16 cellular contexts compared by ENCODE assay signal in the genomic region with DNA sequence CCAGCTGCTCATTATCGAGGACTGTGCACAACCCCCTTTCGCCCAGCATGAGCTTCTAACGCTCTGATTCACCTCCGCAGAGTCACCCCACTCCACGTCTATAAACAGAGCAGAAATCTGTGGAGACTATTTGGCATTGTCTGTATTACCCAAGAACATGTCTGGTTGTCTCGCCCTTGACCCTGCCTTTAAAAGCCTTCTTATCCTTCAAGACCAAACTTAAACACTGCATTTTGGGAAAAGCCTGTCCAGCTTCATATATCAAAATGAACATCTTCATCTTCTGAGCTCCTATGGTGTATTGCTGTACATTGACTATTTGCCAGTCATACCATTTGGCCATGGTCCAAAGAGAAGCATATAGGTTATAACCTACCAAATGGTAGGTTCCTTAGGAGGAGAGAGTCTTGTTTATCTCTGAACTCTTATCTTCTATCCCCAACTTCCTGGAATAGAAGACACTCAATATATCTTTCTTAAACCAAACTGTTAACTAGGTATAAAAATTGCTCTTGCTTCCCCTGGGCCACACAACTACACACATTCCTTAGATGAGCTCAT.
DNase-seq lines count a peak whose midpoint lies in the region; ATAC-seq and TF ChIP-seq lines count a peak whose summit lies in the region.
"Had no signal": no experiment of that assay in that cellular context is flagged by ENCODE, and none has a peak within 500 bp of the region (broad histone marks: within the 10 kb centered on the region; RNA-seq: fewer than 3 reads in every experiment).

No MANE protein-coding gene starts in this region.

- H3K27ac ChIP-seq in gastroesophageal sphincter (peak overlapping the region; percentile 26 to 80 (median 43)), smooth muscle cell (ENCODE audit: low read depth) (peak overlapping the region; percentile 98), adrenal gland (no peak overlapping the region)
- H3K27ac ChIP-seq: heart right ventricle had no signal

- H3K9me3 Mint-ChIP-seq in HFFc6, result no peaks in the 10 kb centered on the region
- H3K9me3 Mint-ChIP-seq: activated B cell treated with CpG ODN at 0.5 μM for 24 hours; activated naive CD4-positive, alpha-beta T cell treated with anti-CD3 and anti-CD28 coated beads, Interleukin-2, amount 10 ng/mL, durations not matched to agents 7 days and 5 days; CD8-positive, alpha-beta T cell had no signal

- H3K9ac ChIP-seq in smooth muscle cell (ENCODE audit: low read depth), result peak overlapping the region; percentile 81

- peaks cover 28% of the 10 kb centered on the region for H3F3A ChIP-seq in smooth muscle cell (ENCODE audit: low read depth)

- H3K4me3 Mint-ChIP-seq in HFFc6, result peak overlapping the region; percentile 67
- H3K4me3 Mint-ChIP-seq: activated B cell treated with CpG ODN at 0.5 μM for 24 hours; activated CD8-positive, alpha-beta memory T cell treated with anti-CD3 and anti-CD28 coated beads, Interleukin-2, amount 10 ng/mL, durations not matched to agents 7 days and 5 days; activated naive CD4-positive, alpha-beta T cell treated with anti-CD3 and anti-CD28 coated beads, Interleukin-2, amount 10 ng/mL, durations not matched to agents 7 days and 5 days; CD8-positive, alpha-beta T cell had no signal

- H3K4me1 Mint-ChIP-seq in HFFc6 (ENCODE audit: low read depth), result peaks cover 100% of the 10 kb centered on the region
- H3K4me1 Mint-ChIP-seq: activated B cell treated with CpG ODN at 0.5 μM for 24 hours; activated CD8-positive, alpha-beta memory T cell treated with anti-CD3 and anti-CD28 coated beads, Interleukin-2, amount 10 ng/mL, durations not matched to agents 7 days and 5 days; activated naive CD4-positive, alpha-beta T cell treated with anti-CD3 and anti-CD28 coated beads, Interleukin-2, amount 10 ng/mL, durations not matched to agents 7 days and 5 days had no signal

- TF ChIP-seq EP300 in gastroesophageal sphincter (IDR thresholded peaks at IDR 0.05), result no peak

- DNase-seq in HFFc6 (peak; percentile 89), astrocyte of the hippocampus (ENCODE audit: low read depth, low spot score) (peak; percentile 58), smooth muscle cell (lab: John Stamatoyannopoulos, UW; ENCODE audit: unreplicated experiment) (no peak), adrenal gland (no peak)
- no peak for DNase-seq in stimulated activated CD4-positive, alpha-beta T cell treated with anti-CD3 and anti-CD28 coated beads, Interleukin-1b, Interleukin-23, amount 100 ng/mL, for 48 hours
- DNase-seq: activated B cell treated with CpG ODN at 0.5 μM for 24 hours; activated CD8-positive, alpha-beta memory T cell treated with anti-CD3 and anti-CD28 coated beads, Interleukin-2, amount 10 ng/mL, durations not matched to agents 7 days and 5 days; activated naive CD4-positive, alpha-beta T cell treated with anti-CD3 and anti-CD28 coated beads, Interleukin-2, amount 10 ng/mL, durations not matched to agents 7 days and 5 days; CD8-positive, alpha-beta T cell; heart right ventricle; kidney glomerular epithelial cell; NCI-H146; NCI-H446 treated with DMSO at 0.1 percent for 48 hours had no signal

- H3K4me3 ChIP-seq in gastroesophageal sphincter, result no peak overlapping the region
- H3K4me3 ChIP-seq in smooth muscle cell, result no peak overlapping the region
- H3K4me3 ChIP-seq in adrenal gland, result no peak overlapping the region
- H3K4me3 ChIP-seq: heart right ventricle had no signal

- ATAC-seq in gastroesophageal sphincter (no peak), GM21619 (IDR thresholded peaks at IDR 0.05; ENCODE audit: unreplicated experiment) (no peak)
- ATAC-seq: activated CD8-positive, alpha-beta memory T cell treated with anti-CD3 and anti-CD28 coated beads, Interleukin-2, amount 10 ng/mL, durations not matched to agents 7 days and 5 days; CD8-positive, alpha-beta T cell had no signal

- H3K27ac Mint-ChIP-seq in HFFc6, result peak overlapping the region; percentile 90
- H3K27ac Mint-ChIP-seq: activated B cell treated with CpG ODN at 0.5 μM for 24 hours; activated CD8-positive, alpha-beta memory T cell treated with anti-CD3 and anti-CD28 coated beads, Interleukin-2, amount 10 ng/mL, durations not matched to agents 7 days and 5 days; activated naive CD4-positive, alpha-beta T cell treated with anti-CD3 and anti-CD28 coated beads, Interleukin-2, amount 10 ng/mL, durations not matched to agents 7 days and 5 days; CD8-positive, alpha-beta T cell; progenitor cell of endocrine pancreas had no signal

- 61 to 80% methylated on average over 4 to 6 of the region's 6 CpGs for WGBS in gastroesophageal sphincter (ENCODE audit: low coverage in 1 of 2), 2 donors
- 18% methylated on average over 6 of the region's 6 CpGs for WGBS in smooth muscle cell (ENCODE audit: low lambda C conversion rate)
- 86 to 91% (median 89%) methylated on average over 6 of the region's 6 CpGs for WGBS in adrenal gland, 4 donors

- H3K9me3 ChIP-seq in gastroesophageal sphincter (no peaks in the 10 kb centered on the region), smooth muscle cell (replicated peaks; ENCODE audit: low read depth) (no peaks in the 10 kb centered on the region), adrenal gland (replicated peaks in 1 of 3) (no peaks in the 10 kb centered on the region)
- H3K9me3 ChIP-seq: heart right ventricle had no signal

- H3K27me3 ChIP-seq in gastroesophageal sphincter (no peaks in the 10 kb centered on the region), smooth muscle cell (ENCODE audit: low read depth) (no peaks in the 10 kb centered on the region), adrenal gland (no peaks in the 10 kb centered on the region)
- H3K27me3 ChIP-seq: heart right ventricle had no signal

- intact Hi-C loops in adrenal gland (cut with DNase I), result no loop called here

- H3K36me3 ChIP-seq in gastroesophageal sphincter, result no peaks in the 10 kb centered on the region
- H3K36me3 ChIP-seq in smooth muscle cell (ENCODE audit: low read depth), result no peaks in the 10 kb centered on the region
- H3K36me3 ChIP-seq in adrenal gland (replicated peaks in 1 of 2), result no peaks in the 10 kb centered on the region

- peaks cover 65% of the 10 kb centered on the region for H3K36me3 Mint-ChIP-seq in HFFc6 (ENCODE audit: low read depth)
- H3K36me3 Mint-ChIP-seq: activated CD8-positive, alpha-beta memory T cell treated with anti-CD3 and anti-CD28 coated beads, Interleukin-2, amount 10 ng/mL, durations not matched to agents 7 days and 5 days; activated naive CD4-positive, alpha-beta T cell treated with anti-CD3 and anti-CD28 coated beads, Interleukin-2, amount 10 ng/mL, durations not matched to agents 7 days and 5 days; CD8-positive, alpha-beta T cell had no signal

- H3K27me3 Mint-ChIP-seq in HFFc6 (ENCODE audit: insufficient read depth), result peaks cover 6% of the 10 kb centered on the region
- H3K27me3 Mint-ChIP-seq: activated B cell treated with CpG ODN at 0.5 μM for 24 hours had no signal

- H3K4me2 ChIP-seq in smooth muscle cell, result peak overlapping the region; percentile 77

- H3K4me1 ChIP-seq in gastroesophageal sphincter (peaks cover 28 to 87% (median 39%) of the 10 kb centered on the region in 3 donors), smooth muscle cell (ENCODE audit: low read depth) (peaks cover 61% of the 10 kb centered on the region), adrenal gland (replicated peaks in 1 of 2) (peaks cover 0 to 16% of the 10 kb centered on the region in 2 donors)

- peaks cover 3% of the 10 kb centered on the region for H3K79me2 ChIP-seq in smooth muscle cell (ENCODE audit: low read depth)

- no peak for TF ChIP-seq CTCF in HFFc6 (IDR thresholded peaks at IDR 0.05)
- TF ChIP-seq CTCF in gastroesophageal sphincter (IDR thresholded peaks at IDR 0.05), result no peak
- no peak for TF ChIP-seq CTCF in smooth muscle cell (IDR thresholded peaks at IDR 0.05; ENCODE audit: borderline replicate concordance, insufficient read depth, poor library complexity, severe bottlenecking)
- no peak for TF ChIP-seq CTCF in adrenal gland (IDR thresholded peaks at IDR 0.05)

- no peaks in the 10 kb centered on the region for H4K20me1 ChIP-seq in smooth muscle cell (ENCODE audit: low read depth)

- TF ChIP-seq POLR2A in gastroesophageal sphincter (IDR thresholded peaks at IDR 0.05) (no peak), adrenal gland (IDR thresholded peaks at IDR 0.05) (no peak)

- H2AFZ ChIP-seq in smooth muscle cell (ENCODE audit: low read depth), result no peak overlapping the region

Comparison
In these comparisons a context has a peak if more than half of its experiments do, and no peak if none do; other contexts are left out.
1. DNase-seq: peak in HFFc6 (single experiment) and astrocyte of the hippocampus (single experiment); none in smooth muscle cell (single experiment), stimulated activated CD4-positive, alpha-beta T cell treated with anti-CD3 and anti-CD28 coated beads, Interleukin-1b, Interleukin-23, amount 100 ng/mL, for 48 hours (single experiment) and adrenal gland (0 of 7).
2. H3K27ac ChIP-seq: peak in gastroesophageal sphincter (4 of 4) and smooth muscle cell (single experiment); none in adrenal gland (0 of 5).